Comparison of ENCODE assay signal across 19 cellular contexts in genomic region chr20:35125753-35126152, GRCh38.
"Had no signal": no experiment of that assay in that cellular context is flagged by ENCODE, and none has a peak within 500 bp of the region (broad histone marks: within the 10 kb centered on the region; RNA-seq: fewer than 3 reads in every experiment).

No MANE protein-coding gene starts in this region.

- H3K27ac ChIP-seq: SJCRH30 had no signal

- H3K4me1 ChIP-seq: SJCRH30 had no signal

- ATAC-seq: SK-N-SH treated with all-trans-retinoic acid at 6 μM for 48 hours had no signal

- H3K4me3 ChIP-seq: SJCRH30 had no signal

- H3K9me3 ChIP-seq: SJCRH30 had no signal

- H3K27me3 ChIP-seq: SJCRH30 had no signal

- DNase-seq: KBM-7, NCI-H1092, NCI-H1105 treated with DMSO at 0.1 percent for 48 hours, NCI-H1417 treated with DMSO at 0.1 percent for 48 hours, NCI-H146, NCI-H187, NCI-H2029, NCI-H2081 treated with DMSO at 0.1 percent for 48 hours, NCI-H2171, NCI-H226, NCI-H446, NCI-H510A, NCI-H524 treated with DMSO at 0.1 percent for 48 hours, NCI-H69, NCI-H774, RPMI8226, SHP77 treated with DMSO at 0.1 percent for 48 hours, SJCRH30 had no signal
